1 cellular context compared by ENCODE assay signal in the genomic region with DNA sequence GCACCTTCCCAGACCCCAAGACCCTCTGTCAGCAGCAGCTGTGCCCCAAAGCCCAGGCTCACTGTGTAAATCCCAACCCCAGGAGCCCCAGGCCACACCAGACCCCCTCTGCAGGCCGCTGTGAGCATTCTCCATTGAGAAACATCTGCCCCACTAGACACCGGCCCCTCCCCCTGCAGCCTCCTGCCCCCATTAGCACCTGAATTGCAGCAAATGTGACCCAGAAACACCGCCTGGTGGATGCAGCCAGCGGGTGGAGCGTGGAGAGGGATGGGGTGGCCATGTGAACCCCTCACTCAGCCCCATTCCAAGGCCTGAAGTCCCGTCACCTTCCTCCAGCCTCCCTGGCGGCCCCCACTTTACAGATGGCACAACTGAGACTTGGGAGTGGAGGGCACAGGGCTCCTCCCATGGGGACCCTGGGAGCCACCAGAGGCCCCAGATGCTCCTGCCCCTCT.
TF ChIP-seq lines count a peak whose summit lies in the region.

No MANE protein-coding gene starts in this region.

TF ChIP-seq in A549, 52 proteins besides CTCF, POLR2A, EP300 and RAD21 (continued from another document):
- TF ChIP-seq EHMT2 (IDR thresholded peaks at IDR 0.05; ENCODE audit: low read depth): no peak
- TF ChIP-seq HOXB5 (CRISPR knock-in tag; IDR thresholded peaks at IDR 0.05): no peak
- no peak for TF ChIP-seq PBX3 (IDR thresholded peaks at IDR 0.05)
- TF ChIP-seq ZNF302 (CRISPR knock-in tag; IDR thresholded peaks at IDR 0.05): no peak
- TF ChIP-seq SMC3 (IDR thresholded peaks at IDR 0.05): no peak
- TF ChIP-seq, protein P1, sequence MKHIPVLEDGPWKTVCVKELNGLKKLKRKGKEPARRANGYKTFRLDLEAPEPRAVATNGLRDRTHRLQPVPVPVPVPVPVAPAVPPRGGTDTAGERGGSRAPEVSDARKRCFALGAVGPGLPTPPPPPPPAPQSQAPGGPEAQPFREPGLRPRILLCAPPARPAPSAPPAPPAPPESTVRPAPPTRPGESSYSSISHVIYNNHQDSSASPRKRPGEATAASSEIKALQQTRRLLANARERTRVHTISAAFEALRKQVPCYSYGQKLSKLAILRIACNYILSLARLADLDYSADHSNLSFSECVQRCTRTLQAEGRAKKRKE (CRISPR knock-in tag; IDR thresholded peaks at IDR 0.05; ENCODE audit: low read depth): no peak
- TF ChIP-seq HOXB13 (CRISPR knock-in tag; IDR thresholded peaks at IDR 0.05; ENCODE audit: low read depth): no peak
- TF ChIP-seq MAFK (IDR thresholded peaks at IDR 0.05; ENCODE audit: partially characterized antibody): no peak
